21 cellular contexts compared by ENCODE assay signal in genomic region chr1:220655961-220656720, GRCh38. TPM values are rescaled to one million over a fixed set of nuclear protein-coding genes. Genes with fewer than 3 reads are reported as not detected.
A peak's percentile ranks its signal among the peaks of the same experiment; 100 is the strongest.
DNase-seq lines count a peak whose midpoint lies in the region; ATAC-seq, FAIRE-seq and TF ChIP-seq lines count a peak whose summit lies in the region.
"Had no signal": no experiment of that assay in that cellular context is flagged by ENCODE, and none has a peak within 500 bp of the region (broad histone marks: within the 10 kb centered on the region; RNA-seq: fewer than 3 reads in every experiment).

No MANE protein-coding gene starts in this region.

- POLR2A ChIA-PET in GM12878 (lab: Charles Lee) (no interaction called here), OCI-LY7 (lab: Charles Lee) (no interaction called here)

- intact Hi-C loops in GM12878 (cut with micrococcal nuclease; ENCODE audit: unreplicated experiment): no loop called here
- intact Hi-C loops in OCI-LY7 (cut with micrococcal nuclease; ENCODE audit: unreplicated experiment): no loop called here
- intact Hi-C loops in activated naive CD4-positive, alpha-beta T cell treated with anti-CD3 and anti-CD28 coated beads for 36 hours (cut with micrococcal nuclease): no loop called here

- H3K4me2 ChIP-seq in GM12878 (ENCODE audit: control insufficient read depth, insufficient read depth) (0 out of 2 replicates have a peak overlapping the region, but pooled peaks have one; percentile 30), OCI-LY7 (ENCODE audit: low read length) (no peak overlapping the region)

- peaks cover 5% of the 10 kb centered on the region for H3K27me3 Mint-ChIP-seq in activated naive CD4-positive, alpha-beta T cell treated with anti-CD3 and anti-CD28 coated beads for 36 hours (ENCODE audit: low read depth)

- SMC1A ChIA-PET in GM12878 (lab: Charles Lee; ENCODE audit: uncharacterized antibody, unreplicated experiment): no interaction called here

- H3K4me1 ChIP-seq in GM12878 (ENCODE audit: control insufficient read depth, insufficient read depth, low read length): peaks cover 11% of the 10 kb centered on the region
- H3K4me1 ChIP-seq in OCI-LY7 (ENCODE audit: insufficient read depth, low read length, poor library complexity, severe bottlenecking): no peaks in the 10 kb centered on the region
- H3K4me1 ChIP-seq: right lobe of liver, vagina had no signal

- no peaks in the 10 kb centered on the region for H3K79me2 ChIP-seq in GM12878 (ENCODE audit: control insufficient read depth, insufficient read depth, low read length)
- H3K79me2 ChIP-seq in OCI-LY7 (ENCODE audit: insufficient read depth, low read depth, low read length): no peaks in the 10 kb centered on the region

- in situ Hi-C loops in GM12878 (cut with MboI): no loop called here

- H3K36me3 ChIP-seq in GM12878 (ENCODE audit: control insufficient read depth in 2 of 2, insufficient read depth in 2 of 2, low read length in 1 of 2) (no peaks in the 10 kb centered on the region), OCI-LY7 (ENCODE audit: insufficient read depth, low read length) (no peaks in the 10 kb centered on the region)
- H3K36me3 ChIP-seq: right lobe of liver had no signal

- no peak for FAIRE-seq in GM12878 (lab: Jason Lieb, UNC)

- BruUV-seq in GM12878 (replicated peaks; lab: Mats Ljungman, UMichigan) (no TSS peak), OCI-LY7 (replicated peaks; lab: Mats Ljungman, UMichigan) (no TSS peak)

- CTCF ChIA-PET in GM12878 (lab: Yijun Ruan, JAX) (interaction anchor here (0.9 to 2.7 kb wide), 2 partner anchors 120 to 360 kb away, joined by 3 to 7 read pairs; no protein-coding TSS in a partner anchor), OCI-LY7 (lab: Charles Lee; ENCODE audit: unreplicated experiment) (no interaction called here)
- CTCF ChIA-PET in activated naive CD4-positive, alpha-beta T cell treated with anti-CD3 and anti-CD28 coated beads for 36 hours (lab: Charles Lee): no interaction called here

- H3K9me2 ChIP-seq in OCI-LY7 (ENCODE audit: insufficient read depth, low read length): no peaks in the 10 kb centered on the region

- no peak overlapping the region for H3K27ac Mint-ChIP-seq in activated naive CD4-positive, alpha-beta T cell treated with anti-CD3 and anti-CD28 coated beads for 36 hours
- H3K27ac Mint-ChIP-seq: activated CD8-positive, alpha-beta T cell treated with anti-CD3 and anti-CD28 coated beads, Interleukin-2, amount 10 ng/mL, durations not matched to agents 7 days and 5 days; effector memory CD8-positive, alpha-beta T cell; IgD-negative memory B cell; immature natural killer cell had no signal

- ATAC-seq in GM18511 (IDR thresholded peaks at IDR 0.05; ENCODE audit: unreplicated experiment): peak; percentile 35
- ATAC-seq in GM21390 (IDR thresholded peaks at IDR 0.05; ENCODE audit: unreplicated experiment): peak; percentile 18
- ATAC-seq in HG03045 (IDR thresholded peaks at IDR 0.05; ENCODE audit: unreplicated experiment): peak; percentile 25
- ATAC-seq in GM12878: peak; percentile 46
- ATAC-seq: activated CD8-positive, alpha-beta T cell treated with anti-CD3 and anti-CD28 coated beads, Interleukin-2, amount 10 ng/mL, durations not matched to agents 7 days and 5 days; effector memory CD8-positive, alpha-beta T cell; right lobe of liver had no signal

- H3K9me3 ChIP-seq in GM12878 (replicated peaks; ENCODE audit: control insufficient read depth, insufficient read depth, low read length) (no peaks in the 10 kb centered on the region), OCI-LY7 (ENCODE audit: low read length) (no peaks in the 10 kb centered on the region)
- H3K9me3 ChIP-seq: right lobe of liver, vagina had no signal

- no peak for DNase-seq in GM12878 (ENCODE audit: low read depth, low spot score)
- no peak for DNase-seq in OCI-LY7 (ENCODE audit: low spot score)
- no peak for DNase-seq in activated naive CD4-positive, alpha-beta T cell treated with anti-CD3 and anti-CD28 coated beads for 36 hours
- no peak for DNase-seq in OCI-M2 (lab: John Stamatoyannopoulos, UW; ENCODE audit: unreplicated experiment)
- DNase-seq in glomerular visceral epithelial cell (ENCODE audit: extremely low spot score): no peak
- DNase-seq: activated CD8-positive, alpha-beta T cell treated with anti-CD3 and anti-CD28 coated beads, Interleukin-2, amount 10 ng/mL, durations not matched to agents 7 days and 5 days; activated gamma-delta T cell; effector memory CD8-positive, alpha-beta T cell; foreskin fibroblast; immature natural killer cell; mesenchymal stem cell; NCI-H526; right lobe of liver; SHP77 treated with DMSO at 0.1 percent for 48 hours; stimulated activated CD4-positive, alpha-beta T cell treated with anti-CD3 and anti-CD28 coated beads, Interleukin-4, amount 100 ng/mL, for 4 hours; stimulated activated naive CD4-positive, alpha-beta T cell had no signal

- no peaks in the 10 kb centered on the region for H3K9me3 Mint-ChIP-seq in activated naive CD4-positive, alpha-beta T cell treated with anti-CD3 and anti-CD28 coated beads for 36 hours
- H3K9me3 Mint-ChIP-seq: effector memory CD8-positive, alpha-beta T cell; IgD-negative memory B cell had no signal

- TF ChIP-seq POLR2A in GM12878 (IDR thresholded peaks at IDR 0.05; ENCODE audit: low read depth, low read length): no peak

- H3K4me1 Mint-ChIP-seq in activated naive CD4-positive, alpha-beta T cell treated with anti-CD3 and anti-CD28 coated beads for 36 hours (ENCODE audit: low read depth): no peaks in the 10 kb centered on the region
- H3K4me1 Mint-ChIP-seq: immature natural killer cell had no signal

- no peak overlapping the region for H3K4me3 Mint-ChIP-seq in activated naive CD4-positive, alpha-beta T cell treated with anti-CD3 and anti-CD28 coated beads for 36 hours
- H3K4me3 Mint-ChIP-seq: activated CD8-positive, alpha-beta T cell treated with anti-CD3 and anti-CD28 coated beads, Interleukin-2, amount 10 ng/mL, durations not matched to agents 7 days and 5 days; effector memory CD8-positive, alpha-beta T cell; immature natural killer cell had no signal

- RAD21 ChIA-PET in GM12878 (lab: Charles Lee; ENCODE audit: unreplicated experiment): no interaction called here

- H3K36me3 Mint-ChIP-seq in activated naive CD4-positive, alpha-beta T cell treated with anti-CD3 and anti-CD28 coated beads for 36 hours (ENCODE audit: low read depth): no peaks in the 10 kb centered on the region
- H3K36me3 Mint-ChIP-seq: immature natural killer cell had no signal

- H3K27ac ChIP-seq in GM12878 (ENCODE audit: control insufficient read depth, insufficient read depth) (no peak overlapping the region), OCI-LY7 (ENCODE audit: low read depth, low read length, poor library complexity, severe bottlenecking) (no peak overlapping the region)
- H3K27ac ChIP-seq: right lobe of liver, vagina had no signal

- no peak for TF ChIP-seq CTCF in GM12878 (IDR thresholded peaks at IDR 0.05 in 2 of 3, conservative IDR thresholded peaks at IDR 0.05 in 1 of 3; ENCODE audit: control insufficient read depth in 2 of 3, extremely low read depth in 1 of 3, insufficient read depth in 1 of 3, low read depth in 3 of 3, low read length in 3 of 3)
- no peak for TF ChIP-seq CTCF in OCI-LY7 (conservative IDR thresholded peaks at IDR 0.05; ENCODE audit: low read length)

- TF ChIP-seq EP300 in GM12878 (IDR thresholded peaks at IDR 0.05; ENCODE audit: borderline replicate concordance in 1 of 2, control insufficient read depth in 1 of 2, low read depth in 2 of 2, low read length in 2 of 2): no peak

- TF ChIP-seq RAD21 in GM12878 (IDR thresholded peaks at IDR 0.05; ENCODE audit: insufficient read depth, low read depth, low read length): no peak

- no peak overlapping the region for H3K4me3 ChIP-seq in GM12878
- no peak overlapping the region for H3K4me3 ChIP-seq in OCI-LY7 (ENCODE audit: low read depth, low read length, poor library complexity, severe bottlenecking)
- H3K4me3 ChIP-seq: right lobe of liver, vagina had no signal

- H4K20me1 ChIP-seq in GM12878 (ENCODE audit: control insufficient read depth, insufficient read depth): no peaks in the 10 kb centered on the region
- no peaks in the 10 kb centered on the region for H4K20me1 ChIP-seq in OCI-LY7 (ENCODE audit: insufficient read depth, low read length)

- peak overlapping the region; percentile 24; the same call in 1 of the 2 replicates for H2AFZ ChIP-seq in GM12878 (ENCODE audit: control insufficient read depth, low read depth, low read length)
- no peak overlapping the region for H2AFZ ChIP-seq in OCI-LY7 (ENCODE audit: low read length)

- no peaks in the 10 kb centered on the region; a peak in 1 of 4 replicates for H3K27me3 ChIP-seq in GM12878 (replicated peaks in 1 of 2; ENCODE audit: control insufficient read depth in 2 of 2, insufficient read depth in 2 of 2, low read length in 1 of 2)
- H3K27me3 ChIP-seq: right lobe of liver, vagina had no signal

- H3K9ac ChIP-seq in GM12878 (ENCODE audit: control insufficient read depth, insufficient read depth, low read length): no peak overlapping the region

TF ChIP-seq in GM12878, 131 proteins besides CTCF, POLR2A, EP300 and RAD21 (continues in another document):
- TF ChIP-seq SRF (IDR thresholded peaks at IDR 0.05; ENCODE audit: low read depth in 2 of 2, low read length in 2 of 2) (no peak), SPI1 (IDR thresholded peaks at IDR 0.05; ENCODE audit: borderline replicate concordance, insufficient read depth, low read depth, low read length) (no peak), RFX5 (IDR thresholded peaks at IDR 0.05; ENCODE audit: low read depth, low read length) (no peak)

RNA-seq across cellular contexts. Expression of gene C1orf115, which starts 34.0 kb away (rescaled TPM):
- total RNA-seq in GM12878 (2013; cell fraction: nucleolus; rRNA removed): 0.84 and 0.91 TPM in 2 replicates
- total RNA-seq in GM12878 (2014; rRNA removed): 4.0 and 5.2 TPM in 2 replicates
- 4.8 and 5.3 TPM in 2 replicates for total RNA-seq in GM12878 (2014; rRNA removed; fragmentation: Illumina TruSeq; extraction: Trizol)
- 4.6 and 5.0 TPM in 2 replicates for total RNA-seq in GM12878 (2021)
- polyA plus RNA-seq in GM12878 (2011; ENCODE audit: low read depth): 0.47 TPM
- 1.0 and 1.3 TPM in 2 replicates for polyA plus RNA-seq in GM12878 (2011; rRNA removed)
- polyA plus RNA-seq in GM12878 (2011; cell fraction: cytosol; rRNA removed): 1.0 and 1.1 TPM in 2 replicates
- 0.42 and 0.48 TPM in 2 replicates for polyA plus RNA-seq in GM12878 (2011; cell fraction: nucleus; rRNA removed)
- 0.46 and 0.51 TPM in 2 replicates for polyA plus RNA-seq in GM12878 (2012)
- 5.0 and 6.6 TPM in 2 replicates for polyA plus RNA-seq in GM12878 (2014; fragmentation: Illumina TruSeq; extraction: Trizol)
- polyA plus RNA-seq in GM12878 (2014; fragmentation: Nextera tagmentation; extraction: Ambion mirVana): under 1 TPM; 0.52 to 0.95 TPM
- 4.3 and 4.4 TPM in 2 replicates for polyA plus RNA-seq in GM12878 (2014; rRNA removed)
- polyA plus RNA-seq in GM12878 (2016; fragmentation: Nextera tagmentation; extraction: Ambion mirVana): 1 to 10 TPM; 3.8 to 4.2 TPM
- 0.51 and 0.72 TPM in 2 replicates for polyA minus RNA-seq in GM12878 (2011; rRNA and poly(A)+ RNA removed)
- polyA minus RNA-seq in GM12878 (2011; cell fraction: cytosol; rRNA and poly(A)+ RNA removed): not detected in 2 replicates
- polyA minus RNA-seq in GM12878 (2011; cell fraction: nucleus; rRNA and poly(A)+ RNA removed): 0.12 and 0.19 TPM in 2 replicates
- total RNA-seq in OCI-LY7 (2014; rRNA removed; shearing (Covaris generic)): not detected in 2 replicates
- not detected in 2 replicates for total RNA-seq in OCI-LY7 (2022)
- 1 to 10 TPM; 1.1 to 1.3 TPM for total RNA-seq in activated naive CD4-positive, alpha-beta T cell treated with anti-CD3 and anti-CD28 coated beads for 36 hours
